9 cellular contexts compared by ENCODE assay signal in the genomic region with DNA sequence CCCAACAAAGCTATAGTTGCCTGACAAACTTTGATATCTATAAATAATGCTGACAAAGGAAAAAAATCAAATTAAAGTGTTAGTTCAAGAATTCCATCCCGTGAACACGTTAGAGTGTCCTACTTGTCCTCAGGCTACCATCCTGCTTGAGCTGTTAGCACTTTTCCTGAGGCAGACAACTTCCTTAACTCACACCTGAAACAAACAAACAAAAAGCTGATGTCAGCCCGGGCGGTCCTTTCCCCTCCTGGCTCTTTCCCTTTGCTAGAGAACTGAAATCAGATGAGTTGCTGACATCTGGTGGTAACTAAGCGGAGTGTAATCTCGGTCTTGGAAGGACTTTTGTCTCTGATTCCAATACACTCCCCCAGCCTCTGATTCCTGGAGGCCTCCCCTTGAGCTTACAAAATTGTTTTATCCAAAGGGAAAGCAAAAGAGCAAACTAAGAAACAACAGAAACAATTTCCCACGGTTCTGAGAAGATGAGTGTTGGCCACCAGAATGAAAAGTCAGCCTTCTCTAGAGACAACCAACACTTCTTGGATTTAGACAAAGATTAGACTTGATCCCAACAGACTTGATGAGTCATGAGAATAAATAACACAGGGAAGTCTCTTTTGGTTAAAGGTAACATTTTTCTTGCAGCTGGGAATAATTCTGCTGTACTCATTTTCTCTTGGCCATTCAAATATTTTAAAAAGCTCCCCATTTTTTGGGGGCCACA.
DNase-seq lines count a peak whose midpoint lies in the region; TF ChIP-seq lines count a peak whose summit lies in the region.
"Had no signal": no experiment of that assay in that cellular context is flagged by ENCODE, and none has a peak within 500 bp of the region (broad histone marks: within the 10 kb centered on the region; RNA-seq: fewer than 3 reads in every experiment).

No MANE protein-coding gene starts in this region.

- peaks cover 28% of the 10 kb centered on the region for H3K27me3 Mint-ChIP-seq in brain
- peaks cover 0 to 11% (median 3%) of the 10 kb centered on the region in 3 donors for H3K27me3 Mint-ChIP-seq in immature natural killer cell (ENCODE audit: low read depth in 3 of 3)

- H3K4me3 ChIP-seq in iPS DF 6.9 (ENCODE audit: low read length) (no peak overlapping the region), spleen (no peak overlapping the region)

- no peak for TF ChIP-seq POLR2A in spleen (IDR thresholded peaks at IDR 0.05)

- peak; percentile 77 for DNase-seq in COLO829 (ENCODE audit: low spot score)
- DNase-seq in GM19240 (ENCODE audit: insufficient read length, low spot score) = peak; percentile 20
- DNase-seq in HuH-7 (ENCODE audit: low spot score) = peak; percentile 70
- DNase-seq in NCI-H774 (lab: John Stamatoyannopoulos, UW) = peak; percentile 88
- DNase-seq in iPS DF 6.9 (ENCODE audit: low read depth, low spot score) = peak; percentile 54
- no peak for DNase-seq in spleen
- no peak for DNase-seq in immature natural killer cell

- no CpG with 5 or more reads among the region's 7 CpGs for WGBS in iPS DF 6.9 (ENCODE audit: insufficient coverage, insufficient read length)
- WGBS in spleen, 5 donors = 12 to 22% (median 17%) methylated on average over 7 of the region's 7 CpGs

- H3K36me3 Mint-ChIP-seq in brain (no peaks in the 10 kb centered on the region), immature natural killer cell (no peaks in the 10 kb centered on the region)

- no peaks in the 10 kb centered on the region for H3K27me3 ChIP-seq in iPS DF 6.9 (ENCODE audit: control insufficient read depth, insufficient read depth, low read length)
- peaks cover 0 to 5% (median 0%) of the 10 kb centered on the region in 7 donors for H3K27me3 ChIP-seq in spleen (replicated peaks in 1 of 7)
- H3K27me3 ChIP-seq: neutrophil had no signal

- peak overlapping the region in 1 of 5 experiments; percentile 20 for H3K4me3 Mint-ChIP-seq in brain
- H3K4me3 Mint-ChIP-seq in immature natural killer cell = no peak overlapping the region

- H3K27ac ChIP-seq in iPS DF 6.9 (ENCODE audit: low read length) = no peak overlapping the region
- peak overlapping the region in 1 of 8 donors; percentile 6 for H3K27ac ChIP-seq in spleen
- H3K27ac ChIP-seq: neutrophil had no signal

- intact Hi-C loops in spleen (cut with DNase I; ENCODE audit: low total_unique reads) = loop anchor here (5.0 kb wide), 1 partner anchor 751 kb away; no protein-coding TSS in a partner anchor

- TF ChIP-seq CTCF in brain (conservative IDR thresholded peaks at IDR 0.05) = peak; percentile 79 to 90
- TF ChIP-seq CTCF in spleen (IDR thresholded peaks at IDR 0.05 in 8 of 11, conservative IDR thresholded peaks at IDR 0.05 in 3 of 11) = peak in 9 of 11 experiments; percentile 22 to 69 (median 48)

- no peaks in the 10 kb centered on the region for H3K9me3 ChIP-seq in iPS DF 6.9 (ENCODE audit: control insufficient read depth, insufficient read depth, low read length)
- peaks cover 2 to 15% (median 8%) of the 10 kb centered on the region in 8 donors for H3K9me3 ChIP-seq in spleen

- H3K27ac Mint-ChIP-seq in brain (peak overlapping the region in 2 of 5 experiments; percentile 11 to 36), immature natural killer cell (no peak overlapping the region)

- peaks cover 7 to 14% (median 9%) of the 10 kb centered on the region in 5 experiments for H3K9me3 Mint-ChIP-seq in brain
- H3K9me3 Mint-ChIP-seq in immature natural killer cell = peaks cover 2 to 12% (median 10%) of the 10 kb centered on the region in 6 donors

- peaks cover 8% of the 10 kb centered on the region for H3K4me1 Mint-ChIP-seq in brain
- no peaks in the 10 kb centered on the region for H3K4me1 Mint-ChIP-seq in immature natural killer cell

- no peaks in the 10 kb centered on the region for H3K4me1 ChIP-seq in iPS DF 6.9 (ENCODE audit: control insufficient read depth, insufficient read depth, low read length)
- peaks cover 0 to 11% (median 0%) of the 10 kb centered on the region in 6 donors for H3K4me1 ChIP-seq in spleen

- H3K36me3 ChIP-seq in iPS DF 6.9 (ENCODE audit: control insufficient read depth, insufficient read depth, low read length) (no peaks in the 10 kb centered on the region), spleen (no peaks in the 10 kb centered on the region)
- H3K36me3 ChIP-seq: neutrophil had no signal

Comparison
In these comparisons a context has a peak if more than half of its experiments do, and no peak if none do; other contexts are left out.
1. DNase-seq: peak in COLO829 (single experiment), GM19240 (single experiment), HuH-7 (single experiment), NCI-H774 (single experiment) and iPS DF 6.9 (single experiment); none in spleen (single experiment) and immature natural killer cell (0 of 3).